ENCODE assay signal across 2 cellular contexts in genomic region chr17:66983414-66984021, GRCh38.
TF ChIP-seq lines count a peak whose summit lies in the region.

No MANE protein-coding gene starts in this region.

TF ChIP-seq in HepG2, 621 proteins besides CTCF, POLR2A, EP300 and RAD21 (continued from another document):
- no peak for TF ChIP-seq HBP1 (CRISPR knock-in tag; IDR thresholded peaks at IDR 0.05; ENCODE audit: low read depth)
- no peak for TF ChIP-seq NRL (CRISPR knock-in tag; IDR thresholded peaks at IDR 0.05; ENCODE audit: borderline replicate concordance)
- TF ChIP-seq YY1 (IDR thresholded peaks at IDR 0.05; ENCODE audit: insufficient read depth, insufficient replicate concordance, low read depth, low read length): no peak
- no peak for TF ChIP-seq CREB1 (IDR thresholded peaks at IDR 0.05)
- no peak for TF ChIP-seq CREB1 (CRISPR knock-in tag; IDR thresholded peaks at IDR 0.05)
- TF ChIP-seq ZNF547 (CRISPR knock-in tag; IDR thresholded peaks at IDR 0.05): no peak
- no peak for TF ChIP-seq ZSCAN30 (CRISPR knock-in tag; IDR thresholded peaks at IDR 0.05)

TF ChIP-seq in WTC11, 78 proteins besides CTCF, POLR2A, EP300 and RAD21 (continued from another document):
- TF ChIP-seq ZNF425 (CRISPR knock-in tag; conservative IDR thresholded peaks at IDR 0.05): no peak
